Comparison of ENCODE assay signal across 29 cellular contexts in genomic region chr4:189087981-189088380, GRCh38.
"Had no signal": no experiment of that assay in that cellular context is flagged by ENCODE, and none has a peak within 500 bp of the region (broad histone marks: within the 10 kb centered on the region; RNA-seq: fewer than 3 reads in every experiment).

No MANE protein-coding gene starts in this region.

- DNase-seq: activated CD4-positive, alpha-beta memory T cell treated with anti-CD3 and anti-CD28 coated beads for 36 hours; activated CD4-positive, alpha-beta T cell treated with anti-CD3 and anti-CD28 coated beads for 36 hours; activated CD4-positive, alpha-beta T cell treated with anti-CD3 and anti-CD28 coated beads, Interleukin-2, amount 10 ng/mL, durations not matched to agents 24 days and 14 days; activated CD4-positive, CD25-positive, alpha-beta regulatory T cell; activated CD4-positive, CD25-positive, alpha-beta regulatory T cell treated with anti-CD3 and anti-CD28 coated beads, Interleukin-2, amount 50 U/mL, for 72 hours; activated CD8-positive, alpha-beta memory T cell treated with anti-CD3 and anti-CD28 coated beads, Interleukin-2, amount 10 ng/mL, durations not matched to agents 7 days and 5 days; activated CD8-positive, alpha-beta memory T cell treated with anti-CD3 and anti-CD28 coated beads, Interleukin-2, amount 50 U/mL, for 4 hours; activated CD8-positive, alpha-beta T cell treated with anti-CD3 and anti-CD28 coated beads, Interleukin-2, amount 10 ng/mL, durations not matched to agents 7 days and 5 days; activated effector memory CD4-positive, alpha-beta T cell treated with anti-CD3 and anti-CD28 coated beads, Interleukin-2, amount 50 U/mL, for 16 hours; activated naive CD4-positive, alpha-beta T cell treated with anti-CD3 and anti-CD28 coated beads for 36 hours; activated naive CD8-positive, alpha-beta T cell treated with anti-CD3 and anti-CD28 coated beads for 36 hours; activated naive CD8-positive, alpha-beta T cell treated with anti-CD3 and anti-CD28 coated beads, Interleukin-2, amount 50 U/mL, for 24 hours; activated T-cell treated with anti-CD3 and anti-CD28 coated beads, Interleukin-2, amount 50 U/mL, for 1 hour; activated T-cell treated with anti-CD3 and anti-CD28 coated beads, Interleukin-2, amount 50 U/mL, for 48 hours; adrenal gland; amygdala; aorta; body of pancreas; caudate nucleus; cortex of kidney; dermis blood vessel endothelial cell; effector CD4-positive, alpha-beta T cell; foreskin fibroblast; head of caudate nucleus; T-helper 1 cell; T-helper 17 cell; T1000 had no signal

- H3K9me3 ChIP-seq: adrenal gland, body of pancreas had no signal

- ATAC-seq: activated CD4-positive, alpha-beta T cell treated with anti-CD3 and anti-CD28 coated beads for 36 hours; activated CD8-positive, alpha-beta memory T cell treated with anti-CD3 and anti-CD28 coated beads, Interleukin-2, amount 10 ng/mL, durations not matched to agents 7 days and 5 days; activated CD8-positive, alpha-beta T cell treated with anti-CD3 and anti-CD28 coated beads, Interleukin-2, amount 10 ng/mL, durations not matched to agents 7 days and 5 days; activated naive CD8-positive, alpha-beta T cell treated with anti-CD3 and anti-CD28 coated beads, Interleukin-2, amount 50 U/mL, for 24 hours; body of pancreas; esophagus mucosa; T-helper 17 cell had no signal

- H3K27ac ChIP-seq: adrenal gland, body of pancreas, epithelial cell of prostate had no signal

- H3K4me3 ChIP-seq: adrenal gland, body of pancreas had no signal

- H3K27me3 ChIP-seq: adrenal gland, body of pancreas had no signal

- H3K36me3 ChIP-seq: adrenal gland had no signal
